ENCODE assay signal across 8 cellular contexts in genomic region chr19:45404557-45405434, GRCh38. TPM values are rescaled to one million over a fixed set of nuclear protein-coding genes. Genes with fewer than 3 reads are reported as not detected.
DNase-seq lines count a peak whose midpoint lies in the region; ATAC-seq and TF ChIP-seq lines count a peak whose summit lies in the region.

PPP1R13L (minus strand) TSS chr19:45405069; CDS start chr19:45398318, 6,751 bp downstream.

- H3K4me3 Mint-ChIP-seq in T-helper 2 cell treated with Interferon-gamma antibody and Interleukin-4, amounts not matched to agents 5 μg/mL and 100 μg/mL, for 36 hours = peak within 1 kb of the TSS; percentile 91

- TF ChIP-seq CTCF in NB4 (IDR thresholded peaks at IDR 0.05; ENCODE audit: low read depth, low read length) = no peak

- peak within 1 kb of the TSS; percentile 88 for H3K4me3 ChIP-seq in NB4 (ENCODE audit: low read depth, low read length)

- H3K9me3 Mint-ChIP-seq in T-helper 2 cell treated with Interferon-gamma antibody and Interleukin-4, amounts not matched to agents 5 μg/mL and 100 μg/mL, for 36 hours = no peaks in the 10 kb centered on the region

- peak within 1 kb of the TSS; percentile 90 for H3K27ac Mint-ChIP-seq in T-helper 2 cell treated with Interferon-gamma antibody and Interleukin-4, amounts not matched to agents 5 μg/mL and 100 μg/mL, for 36 hours

- peak within 1 kb of the TSS; percentile 96 for H3K27ac ChIP-seq in layer of hippocampus (ENCODE audit: low read depth, low read length)

- TF ChIP-seq POLR2A in NB4 (IDR thresholded peaks at IDR 0.05; ENCODE audit: extremely low read depth, insufficient read length) = no peak

- peaks cover 10% of the 10 kb centered on the region for H3K36me3 Mint-ChIP-seq in T-helper 2 cell treated with Interferon-gamma antibody and Interleukin-4, amounts not matched to agents 5 μg/mL and 100 μg/mL, for 36 hours (ENCODE audit: low read depth)

- peaks cover 18% of the 10 kb centered on the region for H3K27me3 Mint-ChIP-seq in T-helper 2 cell treated with Interferon-gamma antibody and Interleukin-4, amounts not matched to agents 5 μg/mL and 100 μg/mL, for 36 hours (ENCODE audit: low read depth)

- peaks cover 39% of the 10 kb centered on the region for H3K4me1 Mint-ChIP-seq in T-helper 2 cell treated with Interferon-gamma antibody and Interleukin-4, amounts not matched to agents 5 μg/mL and 100 μg/mL, for 36 hours (ENCODE audit: low read depth)

- DNase-seq in activated gamma-delta T cell treated with Interleukin-2 at 50 U/mL for 16 hours (peak; percentile 29), activated gamma-delta T cell (lab: John Stamatoyannopoulos, UW) (no peak), NB4 (ENCODE audit: low read depth) (peak; percentile 13), cerebellum (ENCODE audit: low spot score) (peak; percentile 44)
- peak; percentile 74 for DNase-seq in T-helper 2 cell treated with Interferon-gamma antibody and Interleukin-4, amounts not matched to agents 5 μg/mL and 100 μg/mL, for 36 hours (ENCODE audit: low spot score)
- peak; percentile 31 for DNase-seq in stimulated activated CD4-positive, alpha-beta T cell treated with anti-CD3 and anti-CD28 coated beads, Interleukin-2, amount 100 ng/mL, for 4 hours (ENCODE audit: low read depth)

- ATAC-seq in GM19395 (IDR thresholded peaks at IDR 0.05; ENCODE audit: unreplicated experiment) = no peak

- peaks cover 2% of the 10 kb centered on the region for H3K27me3 ChIP-seq in layer of hippocampus (ENCODE audit: control insufficient read depth, insufficient read depth, low read length)

RNA-seq across cellular contexts. Expression of gene PPP1R13L, which starts in this region (rescaled TPM):
- 1.4 TPM for total RNA-seq in cerebellum
